ENCODE assay signal across 8 cellular contexts in the genomic region with DNA sequence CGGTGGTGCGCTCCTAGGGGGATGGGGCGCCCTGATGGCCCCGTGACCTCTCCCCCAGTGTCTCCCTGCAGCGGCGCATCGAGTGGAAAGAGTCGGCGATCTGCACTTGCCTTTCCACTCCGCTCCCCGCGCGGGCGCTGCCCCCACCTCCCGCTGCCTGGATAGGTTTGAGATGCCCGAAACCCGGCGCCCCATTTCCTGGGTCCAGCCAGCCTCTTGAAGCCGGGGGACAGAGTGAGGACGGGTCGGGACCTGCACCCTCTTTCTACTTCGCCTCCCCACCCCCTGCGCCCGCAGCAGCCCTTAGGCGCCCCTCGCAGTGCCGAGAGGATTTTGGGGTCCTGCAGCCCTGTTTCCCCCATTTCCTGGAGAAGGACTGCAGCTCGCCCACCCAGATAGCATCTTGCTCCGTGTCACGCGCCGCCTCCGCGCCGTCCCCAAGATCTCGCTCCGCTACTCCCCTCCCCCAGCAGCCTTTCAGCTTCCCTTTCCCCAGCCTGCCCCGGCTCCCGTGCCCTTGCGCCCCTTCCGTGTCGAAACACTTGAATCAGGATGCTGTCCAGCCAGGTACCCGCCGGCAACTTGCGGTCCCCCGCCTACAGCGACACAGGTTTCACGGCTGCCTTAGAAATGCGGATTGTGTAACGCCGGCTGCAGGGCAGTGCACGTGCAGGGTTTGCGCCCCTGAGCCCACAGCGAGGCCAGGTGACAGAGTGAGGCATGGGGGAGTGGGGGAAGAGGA. TPM values are rescaled to one million over a fixed set of nuclear protein-coding genes. Genes with fewer than 3 reads are reported as not detected.
A peak's percentile ranks its signal among the peaks of the same experiment; 100 is the strongest.
DNase-seq lines count a peak whose midpoint lies in the region; ATAC-seq and FAIRE-seq lines count a peak whose summit lies in the region.

No MANE protein-coding gene starts in this region.

- peak overlapping the region; percentile 4 for H3K14ac ChIP-seq in trophoblast cell (ENCODE audit: low read length)

- peaks cover 7% of the 10 kb centered on the region for H3K79me1 ChIP-seq in trophoblast cell (ENCODE audit: low read length)

- DNase-seq in NCI-H82 (lab: John Stamatoyannopoulos, UW) (peak; percentile 69), NCI-H82 treated with DMSO at 0.1 percent for 48 hours (lab: John Stamatoyannopoulos, UW; ENCODE audit: unreplicated experiment) (no peak), SK-N-DZ (ENCODE audit: low spot score) (peak; percentile 34), cardiac septum (ENCODE audit: low spot score) (peak; percentile 80), trophoblast cell (peak; percentile 28 to 60), urothelium cell line (ENCODE audit: low spot score) (peak; percentile 27)

- H3K4ac ChIP-seq in trophoblast cell (ENCODE audit: low read depth, low read length), result no peak overlapping the region

- ATAC-seq in HG02973 (IDR thresholded peaks at IDR 0.05; ENCODE audit: unreplicated experiment), result peak; percentile 33

- H2BK5ac ChIP-seq in trophoblast cell (ENCODE audit: low read depth, low read length, poor library complexity), result no peak overlapping the region

- peak overlapping the region; percentile 13 for H3K9ac ChIP-seq in trophoblast cell (ENCODE audit: low read length)

- H3K23ac ChIP-seq in trophoblast cell (ENCODE audit: low read length), result no peak overlapping the region

- H2BK12ac ChIP-seq in trophoblast cell (ENCODE audit: low read length), result no peak overlapping the region

- peak overlapping the region; percentile 88 for H3K4me3 Mint-ChIP-seq in activated naive CD4-positive, alpha-beta T cell treated with anti-CD3 and anti-CD28 coated beads, Interleukin-2, amount 50 U/mL, for 24 hours

- H4K8ac ChIP-seq in trophoblast cell (ENCODE audit: low read depth, low read length), result peak overlapping the region; percentile 57

- intact Hi-C loops in cardiac septum (cut with DNase I), result loop anchor here (1.0 kb wide), 1 partner anchor 68 kb away; a partner anchor contains a TSS

- no peak overlapping the region for H2AK5ac ChIP-seq in trophoblast cell (ENCODE audit: low read length)

- H3K4me3 ChIP-seq in trophoblast cell (ENCODE audit: low read depth, low read length), result peak overlapping the region; percentile 92

- no peak overlapping the region for H3K18ac ChIP-seq in trophoblast cell (ENCODE audit: low read length)

- peaks cover 9% of the 10 kb centered on the region for H3K4me1 Mint-ChIP-seq in activated naive CD4-positive, alpha-beta T cell treated with anti-CD3 and anti-CD28 coated beads, Interleukin-2, amount 50 U/mL, for 24 hours

- peaks cover 5 to 11% of the 10 kb centered on the region in 2 experiments for H3K4me1 ChIP-seq in trophoblast cell (ENCODE audit: control insufficient read depth in 1 of 2, insufficient read depth in 2 of 2, low read length in 2 of 2)

- peaks cover 2% of the 10 kb centered on the region for H3K9me3 ChIP-seq in trophoblast cell (ENCODE audit: insufficient read depth, low read depth, low read length)

- no peaks in the 10 kb centered on the region for H3K36me3 ChIP-seq in trophoblast cell (ENCODE audit: control insufficient read depth in 1 of 2, insufficient read depth in 2 of 2, low read length in 2 of 2)

- H2AFZ ChIP-seq in trophoblast cell (ENCODE audit: insufficient read depth, low read length, poor library complexity), result peak overlapping the region; percentile 89

- no peaks in the 10 kb centered on the region for H3K27me3 Mint-ChIP-seq in activated naive CD4-positive, alpha-beta T cell treated with anti-CD3 and anti-CD28 coated beads, Interleukin-2, amount 50 U/mL, for 24 hours

- no CpG with 5 or more reads among the region's 54 CpGs for WGBS in trophoblast cell (ENCODE audit: extremely low coverage, insufficient coverage, insufficient read length)

- FAIRE-seq in urothelium cell line (lab: Jason Lieb, UNC), result peak; percentile 44

- no peaks in the 10 kb centered on the region for H3K36me3 Mint-ChIP-seq in activated naive CD4-positive, alpha-beta T cell treated with anti-CD3 and anti-CD28 coated beads, Interleukin-2, amount 50 U/mL, for 24 hours

- H3K27me3 ChIP-seq in trophoblast cell (ENCODE audit: insufficient read depth, low read length), result no peaks in the 10 kb centered on the region

- no peak overlapping the region for H3K27ac Mint-ChIP-seq in activated naive CD4-positive, alpha-beta T cell treated with anti-CD3 and anti-CD28 coated beads, Interleukin-2, amount 50 U/mL, for 24 hours

- H4K91ac ChIP-seq in trophoblast cell (ENCODE audit: low read depth, low read length), result peak overlapping the region; percentile 64

- peak overlapping the region; percentile 99 for H3K4me2 ChIP-seq in trophoblast cell (ENCODE audit: low read length)

- no peak overlapping the region for H4K12ac ChIP-seq in trophoblast cell (ENCODE audit: low read depth, low read length)

- H2BK120ac ChIP-seq in trophoblast cell (ENCODE audit: insufficient read depth, low read length, poor library complexity), result no peak overlapping the region

- H3K27ac ChIP-seq in trophoblast cell (ENCODE audit: low read depth, low read length), result no peak overlapping the region

- H3K9me3 Mint-ChIP-seq in activated naive CD4-positive, alpha-beta T cell treated with anti-CD3 and anti-CD28 coated beads, Interleukin-2, amount 50 U/mL, for 24 hours, result no peaks in the 10 kb centered on the region

- H3K79me2 ChIP-seq in trophoblast cell (ENCODE audit: control insufficient read depth, insufficient read depth, low read length, poor library complexity), result peaks cover 4% of the 10 kb centered on the region

RNA-seq across cellular contexts. Expression of a gene that starts 0.5 kb away (rescaled TPM):
- polyA plus RNA-seq in SK-N-DZ (2014; cell fraction: cytosol; rRNA removed), result 10.0 and 15.6 TPM in 2 replicates
- polyA plus RNA-seq in SK-N-DZ (2014; cell fraction: nucleus; rRNA removed), result 6.2 and 8.6 TPM in 2 replicates
- total RNA-seq in cardiac septum, result 4.9 TPM
- polyA plus RNA-seq in trophoblast cell (2013), result 7.5 and 8.2 TPM in 2 replicates

RNA-seq across cellular contexts. Expression of a gene that starts 27.3 kb away (rescaled TPM):
- polyA plus RNA-seq in SK-N-DZ (2014; cell fraction: cytosol; rRNA removed), result not detected in 2 replicates
- polyA plus RNA-seq in SK-N-DZ (2014; cell fraction: nucleus; rRNA removed), result 1.4 TPM in 1 of 2 replicates, not detected in the other
- 0.67 TPM for total RNA-seq in cardiac septum
- 1.5 and 1.9 TPM in 2 replicates for polyA plus RNA-seq in trophoblast cell (2013)
